Comparison of ENCODE assay signal across 16 cellular contexts in the genomic region with DNA sequence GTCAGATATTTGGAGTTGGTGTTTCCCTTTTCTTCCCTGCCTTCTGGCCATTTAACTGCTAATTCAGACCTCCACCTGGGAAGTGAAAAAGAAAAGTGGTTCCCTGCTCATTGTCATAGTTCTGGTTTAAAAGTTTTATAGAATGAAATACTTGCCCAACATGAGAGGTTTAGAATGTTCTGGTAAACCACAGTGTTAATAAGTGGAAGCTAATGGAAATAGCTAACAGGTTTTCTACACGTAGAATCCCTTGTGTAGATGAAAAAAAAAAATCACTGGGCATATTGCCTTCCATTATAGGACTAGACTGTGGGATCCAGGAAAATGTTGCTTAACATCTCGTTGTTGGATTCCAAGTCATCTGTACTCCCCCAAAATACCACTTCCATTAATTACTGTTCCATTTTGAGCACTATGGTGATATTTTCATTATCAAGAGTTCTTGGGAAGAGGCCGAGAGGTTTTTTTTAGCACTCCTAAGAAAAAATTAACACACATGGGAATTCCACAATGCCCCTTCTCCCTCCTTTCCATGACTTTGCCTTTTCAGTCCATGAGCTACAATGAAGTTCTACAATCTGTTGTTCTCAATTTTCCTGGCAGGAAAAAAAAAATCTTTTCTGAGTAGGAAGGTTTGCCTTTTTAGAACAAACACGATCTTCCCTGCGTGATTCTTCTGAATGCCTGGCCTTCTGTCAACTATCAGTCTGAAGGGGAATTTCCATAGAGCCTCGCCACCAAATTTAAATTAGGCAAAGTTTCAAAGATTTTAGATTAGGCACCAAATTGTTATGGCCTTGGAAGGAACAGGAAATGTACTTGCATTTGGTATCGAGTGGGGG.
DNase-seq lines count a peak whose midpoint lies in the region; ATAC-seq and TF ChIP-seq lines count a peak whose summit lies in the region.
"Had no signal": no experiment of that assay in that cellular context is flagged by ENCODE, and none has a peak within 500 bp of the region (broad histone marks: within the 10 kb centered on the region; RNA-seq: fewer than 3 reads in every experiment).

No MANE protein-coding gene starts in this region.

- no peaks in the 10 kb centered on the region for H3K9me3 ChIP-seq in esophagus muscularis mucosa
- H3K9me3 ChIP-seq in muscle layer of duodenum (ENCODE audit: control insufficient read depth in 1 of 2, low read length in 2 of 2), result no peaks in the 10 kb centered on the region
- H3K9me3 ChIP-seq in transverse colon, result no peaks in the 10 kb centered on the region

- H3K4me3 ChIP-seq in esophagus muscularis mucosa (peak overlapping the region in 3 of 4 donors; percentile 8 to 21 (median 13)), muscle layer of duodenum (ENCODE audit: low read depth in 1 of 2, low read length in 2 of 2) (no peak overlapping the region), transverse colon (no peak overlapping the region)
- H3K4me3 ChIP-seq: K562 had no signal

- no peak for ATAC-seq in GM21360 (IDR thresholded peaks at IDR 0.05; ENCODE audit: unreplicated experiment)
- ATAC-seq: esophagus mucosa, K562, SK-N-SH treated with all-trans-retinoic acid at 6 μM for 48 hours had no signal

- TF ChIP-seq POLR2A in esophagus muscularis mucosa (IDR thresholded peaks at IDR 0.05; ENCODE audit: low read depth) (no peak), transverse colon (IDR thresholded peaks at IDR 0.05) (no peak)

- 20% methylated on average over 7 of the region's 7 CpGs for WGBS in esophagus muscularis mucosa
- WGBS in transverse colon (ENCODE audit: low coverage in 1 of 2), 2 donors, result 30 to 50% methylated on average over 6 to 7 of the region's 7 CpGs

- H3K27me3 ChIP-seq in esophagus muscularis mucosa (no peaks in the 10 kb centered on the region), muscle layer of duodenum (ENCODE audit: low read depth, low read length) (no peaks in the 10 kb centered on the region), transverse colon (no peaks in the 10 kb centered on the region)

- in situ Hi-C loops in transverse colon (cut with MboI; ENCODE audit: low pct_ligation_motif_present in 1 of 4, low pct_unique_long_range_greater_than_20kb in 1 of 4, low sequenced_read_pairs in 3 of 4), result loop anchor here in 1 of 4 donors (25.0 kb wide), 1 partner anchor 350 kb away; no protein-coding TSS in a partner anchor

- TF ChIP-seq CTCF in esophagus muscularis mucosa (IDR thresholded peaks at IDR 0.05), result no peak
- no peak for TF ChIP-seq CTCF in transverse colon (IDR thresholded peaks at IDR 0.05)

- peak; percentile 18 for DNase-seq in NCI-H2171 treated with DMSO at 0.1 percent for 48 hours (lab: John Stamatoyannopoulos, UW)
- no peak for DNase-seq in NCI-H2171 (lab: John Stamatoyannopoulos, UW)
- DNase-seq in esophagus muscularis mucosa (ENCODE audit: extremely low spot score), result no peak
- DNase-seq in transverse colon, result no peak
- DNase-seq in COLO668 (lab: John Stamatoyannopoulos, UW; ENCODE audit: unreplicated experiment), result no peak
- no peak for DNase-seq in NCI-H2029 treated with DMSO at 0.1 percent for 48 hours (lab: John Stamatoyannopoulos, UW)
- DNase-seq: 8988T; activated B cell treated with CpG ODN at 0.5 μM for 24 hours; activated CD8-positive, alpha-beta memory T cell treated with anti-CD3 and anti-CD28 coated beads, Interleukin-2, amount 50 U/mL, for 48 hours; stimulated activated CD4-positive, alpha-beta T cell treated with anti-CD3 and anti-CD28 coated beads, Interleukin-2, amount 100 ng/mL, for 24 hours had no signal

- H3K36me3 ChIP-seq in esophagus muscularis mucosa (peaks cover 0 to 37% (median 27%) of the 10 kb centered on the region in 4 donors), muscle layer of duodenum (ENCODE audit: control insufficient read depth in 1 of 2, insufficient read depth in 2 of 2, low read length in 2 of 2) (peaks cover 0 to 23% of the 10 kb centered on the region in 2 donors), transverse colon (no peaks in the 10 kb centered on the region)

- TF ChIP-seq EP300 in esophagus muscularis mucosa (IDR thresholded peaks at IDR 0.05) (no peak), transverse colon (IDR thresholded peaks at IDR 0.05; ENCODE audit: low read depth) (no peak)

- peak overlapping the region; percentile 69 to 77 (median 74) for H3K27ac ChIP-seq in esophagus muscularis mucosa (replicated peaks in 1 of 4)
- peak overlapping the region; percentile 10 for H3K27ac ChIP-seq in muscle layer of duodenum (ENCODE audit: low read length)
- peak overlapping the region in 3 of 4 donors; percentile 20 to 52 (median 45) for H3K27ac ChIP-seq in transverse colon
- H3K27ac ChIP-seq: parathyroid adenoma had no signal

- H3K4me1 ChIP-seq in esophagus muscularis mucosa (peaks cover 38 to 44% (median 42%) of the 10 kb centered on the region in 4 donors), muscle layer of duodenum (ENCODE audit: control insufficient read depth in 1 of 2, insufficient read depth in 2 of 2, low read length in 2 of 2) (peaks cover 0 to 7% of the 10 kb centered on the region in 2 donors), transverse colon (peaks cover 5 to 30% (median 15%) of the 10 kb centered on the region in 4 donors)
- H3K4me1 ChIP-seq: parathyroid adenoma had no signal

- intact Hi-C loops in esophagus muscularis mucosa (cut with DNase I) (no loop called here), transverse colon (cut with DNase I; ENCODE audit: low total_unique reads) (no loop called here)

Comparison
In these comparisons a context has a peak if more than half of its experiments do, and no peak if none do; other contexts are left out.
1. H3K27ac ChIP-seq: peak in every context shown above with its lines; median percentile 74 in esophagus muscularis mucosa; 45 in transverse colon; 10 in muscle layer of duodenum.
2. H3K4me3 ChIP-seq: peak in esophagus muscularis mucosa (3 of 4); none in muscle layer of duodenum (0 of 2) and transverse colon (0 of 4).